In genomic region chr11:121652982-121653381, GRCh38 we compare ENCODE assay signal across 9 cellular contexts.
DNase-seq lines count a peak whose midpoint lies in the region; ATAC-seq and TF ChIP-seq lines count a peak whose summit lies in the region.
"Had no signal": no experiment of that assay in that cellular context is flagged by ENCODE, and none has a peak within 500 bp of the region (broad histone marks: within the 10 kb centered on the region; RNA-seq: fewer than 3 reads in every experiment).

No MANE protein-coding gene starts in this region.

- in situ Hi-C loops in Panc1 (cut with HindIII; ENCODE audit: low pct_unique_long_range_greater_than_20kb, low sequenced_read_pairs): no loop called here

- POLR2A ChIA-PET in Panc1 (lab: Charles Lee): no interaction called here
- POLR2A ChIA-PET in naive thymus-derived CD8-positive, alpha-beta T cell (lab: Charles Lee): no interaction called here

- DNase-seq in SHP77 treated with DMSO at 0.1 percent for 48 hours (lab: John Stamatoyannopoulos, UW) (peak; percentile 10), SHP77 (lab: John Stamatoyannopoulos, UW) (no peak), Panc1 (ENCODE audit: low read depth, low spot score) (no peak), foreskin fibroblast (peak in 1 of 2 donors; percentile 52), testis (peak; percentile 49), T-helper 1 cell (no peak)
- no peak for DNase-seq in naive thymus-derived CD8-positive, alpha-beta T cell
- DNase-seq: psoas muscle had no signal

- H3K36me3 Mint-ChIP-seq in naive thymus-derived CD8-positive, alpha-beta T cell: peaks cover 0 to 5% (median 0%) of the 10 kb centered on the region in 3 donors
- no peaks in the 10 kb centered on the region for H3K36me3 Mint-ChIP-seq in stimulated activated memory B cell treated with anti-CD40 and anti-IgM and Interleukin-4, amounts not matched to agents 10 μg/mL and 1 μg/mL and 100 μg/mL, for 72 hours

- H3K4me1 Mint-ChIP-seq in naive thymus-derived CD8-positive, alpha-beta T cell: peaks cover 22 to 41% (median 39%) of the 10 kb centered on the region in 4 donors
- peaks cover 15% of the 10 kb centered on the region for H3K4me1 Mint-ChIP-seq in stimulated activated memory B cell treated with anti-CD40 and anti-IgM and Interleukin-4, amounts not matched to agents 10 μg/mL and 1 μg/mL and 100 μg/mL, for 72 hours

- CTCF ChIA-PET in Panc1 (lab: Charles Lee): no interaction called here

- H3K9me3 Mint-ChIP-seq in naive thymus-derived CD8-positive, alpha-beta T cell: no peaks in the 10 kb centered on the region
- no peaks in the 10 kb centered on the region for H3K9me3 Mint-ChIP-seq in stimulated activated memory B cell treated with anti-CD40 and anti-IgM and Interleukin-4, amounts not matched to agents 10 μg/mL and 1 μg/mL and 100 μg/mL, for 72 hours

- H3K27me3 ChIP-seq in Panc1 (ENCODE audit: control insufficient read depth, insufficient read depth, low read length) (no peaks in the 10 kb centered on the region), testis (no peaks in the 10 kb centered on the region)

- H3K4me1 ChIP-seq in Panc1 (ENCODE audit: control insufficient read depth, insufficient read depth, low read length): peaks cover 17% of the 10 kb centered on the region
- H3K4me1 ChIP-seq in testis: peaks cover 25% of the 10 kb centered on the region

- ATAC-seq in Panc1: no peak
- no peak for ATAC-seq in naive thymus-derived CD8-positive, alpha-beta T cell
- no peak for ATAC-seq in stimulated activated memory B cell treated with anti-CD40 and anti-IgM and Interleukin-4, amounts not matched to agents 10 μg/mL and 1 μg/mL and 100 μg/mL, for 72 hours
- ATAC-seq: psoas muscle had no signal

- H3K27me3 Mint-ChIP-seq in naive thymus-derived CD8-positive, alpha-beta T cell: no peaks in the 10 kb centered on the region
- H3K27me3 Mint-ChIP-seq in stimulated activated memory B cell treated with anti-CD40 and anti-IgM and Interleukin-4, amounts not matched to agents 10 μg/mL and 1 μg/mL and 100 μg/mL, for 72 hours: peaks cover 23% of the 10 kb centered on the region

- H3K9me3 ChIP-seq in Panc1 (ENCODE audit: control insufficient read depth, insufficient read depth, low read depth, low read length) (no peaks in the 10 kb centered on the region; the same call in 1 of the 2 replicates), testis (no peaks in the 10 kb centered on the region)
- H3K9me3 ChIP-seq: psoas muscle had no signal

- no peaks in the 10 kb centered on the region for H3K36me3 ChIP-seq in Panc1 (ENCODE audit: control insufficient read depth, insufficient read depth, low read length)
- H3K36me3 ChIP-seq in testis (ENCODE audit: low read depth, missing control alignments): no peaks in the 10 kb centered on the region

- BruUV-seq in Panc1 (replicated peaks; lab: Mats Ljungman, UMichigan): no TSS peak

- peak; percentile 79 for TF ChIP-seq CTCF in Panc1 (IDR thresholded peaks at IDR 0.05)
- peak; percentile 34 for TF ChIP-seq CTCF in foreskin fibroblast (IDR thresholded peaks at IDR 0.05; ENCODE audit: low read depth, low read length)
- TF ChIP-seq CTCF in testis (IDR thresholded peaks at IDR 0.05): peak; percentile 44 to 63 (median 49)

- no peak overlapping the region for H3K4me3 ChIP-seq in Panc1 (ENCODE audit: low read depth in 2 of 2, low read length in 2 of 2)
- H3K4me3 ChIP-seq in foreskin fibroblast (ENCODE audit: low read depth in 1 of 2, low read length in 2 of 2): no peak overlapping the region
- H3K4me3 ChIP-seq in testis: no peak overlapping the region
- H3K4me3 ChIP-seq: psoas muscle had no signal

- no peak overlapping the region for H3K4me3 Mint-ChIP-seq in naive thymus-derived CD8-positive, alpha-beta T cell
- no peak overlapping the region for H3K4me3 Mint-ChIP-seq in stimulated activated memory B cell treated with anti-CD40 and anti-IgM and Interleukin-4, amounts not matched to agents 10 μg/mL and 1 μg/mL and 100 μg/mL, for 72 hours

- intact Hi-C loops in Panc1 (cut with micrococcal nuclease; ENCODE audit: unreplicated experiment) (loop anchor here (10.0 kb wide), 1 partner anchor 372 kb away; no protein-coding TSS in a partner anchor), testis (cut with DNase I; ENCODE audit: low total_unique reads) (no loop called here)

- 31 to 33% methylated on average over 3 of the region's 3 CpGs for WGBS in testis, 2 donors

- no peak for TF ChIP-seq POLR2A in testis (IDR thresholded peaks at IDR 0.05)

- peak overlapping the region in 1 of 10 donors; percentile 33 for H3K27ac Mint-ChIP-seq in naive thymus-derived CD8-positive, alpha-beta T cell
- no peak overlapping the region for H3K27ac Mint-ChIP-seq in stimulated activated memory B cell treated with anti-CD40 and anti-IgM and Interleukin-4, amounts not matched to agents 10 μg/mL and 1 μg/mL and 100 μg/mL, for 72 hours

- H3K27ac ChIP-seq in Panc1 (ENCODE audit: low read length) (no peak overlapping the region), testis (no peak overlapping the region)
- H3K27ac ChIP-seq: psoas muscle had no signal

Comparison
In these comparisons a context has a peak if more than half of its experiments do, and no peak if none do; other contexts are left out.
1. DNase-seq: peak in SHP77 treated with DMSO at 0.1 percent for 48 hours (single experiment) and testis (single experiment); none in SHP77 (0 of 2), Panc1 (single experiment), naive thymus-derived CD8-positive, alpha-beta T cell (0 of 10) and T-helper 1 cell (0 of 5).
2. Peak in every context shown above with its lines, with median percentiles within 50 percentile points of each other: CTCF ChIP-seq.